10 cellular contexts compared by ENCODE assay signal in genomic region chr2:120771556-120772208, GRCh38. TPM values are rescaled to one million over a fixed set of nuclear protein-coding genes. Genes with fewer than 3 reads are reported as not detected.
A peak's percentile ranks its signal among the peaks of the same experiment; 100 is the strongest.
DNase-seq lines count a peak whose midpoint lies in the region; ATAC-seq and TF ChIP-seq lines count a peak whose summit lies in the region.
"Had no signal": no experiment of that assay in that cellular context is flagged by ENCODE, and none has a peak within 500 bp of the region (broad histone marks: within the 10 kb centered on the region; RNA-seq: fewer than 3 reads in every experiment).

No MANE protein-coding gene starts in this region.

- POLR2A ChIA-PET in Caco-2 (lab: Charles Lee): no interaction called here

- DNase-seq in AG09309 (ENCODE audit: low read depth) (peak; percentile 47), NT2/D1 (ENCODE audit: low read depth, low spot score) (no peak), fibroblast of lung (ENCODE audit: low read depth in 2 of 2) (peak; percentile 91 to 96), nephron progenitor cell (no peak), Caco-2 (no peak), GM13976 (ENCODE audit: low spot score) (no peak)
- no peak for DNase-seq in activated CD4-positive, alpha-beta T cell treated with anti-CD3 and anti-CD28 coated beads, Interleukin-2, amount 10 ng/mL, durations not matched to agents 24 days and 14 days
- DNase-seq: CD8-positive, alpha-beta T cell had no signal

- CTCF ChIA-PET in Caco-2 (lab: Charles Lee): no interaction called here

- H3K4me1 Mint-ChIP-seq in nephron progenitor cell (peaks cover 63% of the 10 kb centered on the region), Caco-2 (ENCODE audit: low read depth, unreplicated experiment) (peaks cover 2% of the 10 kb centered on the region)
- no peaks in the 10 kb centered on the region for H3K4me1 Mint-ChIP-seq in activated CD4-positive, alpha-beta T cell treated with anti-CD3 and anti-CD28 coated beads, Interleukin-2, amount 10 ng/mL, durations not matched to agents 24 days and 14 days

- peaks cover 77% of the 10 kb centered on the region for H3K79me2 ChIP-seq in fibroblast of lung (ENCODE audit: control insufficient read depth, insufficient read depth, low read length)

- H3K27ac ChIP-seq in fibroblast of lung (ENCODE audit: insufficient read depth, low read length): peak overlapping the region; percentile 85

- peaks cover 5% of the 10 kb centered on the region for H3K27me3 Mint-ChIP-seq in nephron progenitor cell (ENCODE audit: low read depth, poor library complexity)
- no peaks in the 10 kb centered on the region for H3K27me3 Mint-ChIP-seq in Caco-2 (ENCODE audit: insufficient read depth, unreplicated experiment)
- no peaks in the 10 kb centered on the region for H3K27me3 Mint-ChIP-seq in activated CD4-positive, alpha-beta T cell treated with anti-CD3 and anti-CD28 coated beads, Interleukin-2, amount 10 ng/mL, durations not matched to agents 24 days and 14 days

- no peak overlapping the region for H3K4me3 ChIP-seq in AG09309 (ENCODE audit: control insufficient read depth, low read depth, low read length)
- H3K4me3 ChIP-seq in NT2/D1 (ENCODE audit: insufficient read length, low read depth): no peak overlapping the region
- H3K4me3 ChIP-seq in fibroblast of lung (replicated peaks in 1 of 4; ENCODE audit: control extremely low read depth in 1 of 4, insufficient read depth in 1 of 4, low read depth in 3 of 4, low read length in 4 of 4): no peak overlapping the region
- no peak overlapping the region for H3K4me3 ChIP-seq in Caco-2 (ENCODE audit: low read depth, low read length)

- intact Hi-C loops in Caco-2 (cut with micrococcal nuclease; ENCODE audit: unreplicated experiment): no loop called here
- intact Hi-C loops in activated CD4-positive, alpha-beta T cell treated with anti-CD3 and anti-CD28 coated beads, Interleukin-2, amount 10 ng/mL, durations not matched to agents 24 days and 14 days (cut with micrococcal nuclease): no loop called here

- no peaks in the 10 kb centered on the region for H3K27me3 ChIP-seq in NT2/D1 (ENCODE audit: insufficient read depth, insufficient read length)
- no peaks in the 10 kb centered on the region for H3K27me3 ChIP-seq in fibroblast of lung (ENCODE audit: control insufficient read depth, insufficient read depth, low read length)
- no peaks in the 10 kb centered on the region for H3K27me3 ChIP-seq in Caco-2 (replicated peaks; ENCODE audit: control insufficient read depth, insufficient read depth, low read length)

- TF ChIP-seq CTCF in AG09309 (IDR thresholded peaks at IDR 0.05; ENCODE audit: control insufficient read depth, insufficient read depth, low read depth, low read length, missing control alignments) (no peak), fibroblast of lung (conservative IDR thresholded peaks at IDR 0.05 in 1 of 2, IDR thresholded peaks at IDR 0.05 in 1 of 2; ENCODE audit: low read depth in 1 of 2, low read length in 2 of 2) (no peak), nephron progenitor cell (IDR thresholded peaks at IDR 0.05) (no peak), Caco-2 (IDR thresholded peaks at IDR 0.05; ENCODE audit: insufficient read depth in 1 of 2, low read depth in 1 of 2, low read length in 1 of 2, severe bottlenecking in 1 of 2, unreplicated experiment in 1 of 2) (no peak), GM13976 (IDR thresholded peaks at IDR 0.05; ENCODE audit: borderline replicate concordance, control extremely low read depth, extremely low read depth, insufficient read depth, missing control alignments) (no peak)

- H3K36me3 ChIP-seq in NT2/D1 (ENCODE audit: insufficient read depth, insufficient read length, low read length): peaks cover 21% of the 10 kb centered on the region
- H3K36me3 ChIP-seq in fibroblast of lung (ENCODE audit: control insufficient read depth, insufficient read depth, low read length): no peaks in the 10 kb centered on the region
- H3K36me3 ChIP-seq in Caco-2 (ENCODE audit: control insufficient read depth, insufficient read depth, low read length): no peaks in the 10 kb centered on the region

- BruUV-seq in Caco-2 (replicated peaks; lab: Mats Ljungman, UMichigan): no TSS peak

- H3K4me2 ChIP-seq in fibroblast of lung (ENCODE audit: extremely low read depth, insufficient read depth, low read length): peak overlapping the region; percentile 65

- H3K36me3 Mint-ChIP-seq in nephron progenitor cell (ENCODE audit: low read depth): no peaks in the 10 kb centered on the region
- H3K36me3 Mint-ChIP-seq in Caco-2 (ENCODE audit: insufficient read depth, unreplicated experiment): no peaks in the 10 kb centered on the region
- H3K36me3 Mint-ChIP-seq in activated CD4-positive, alpha-beta T cell treated with anti-CD3 and anti-CD28 coated beads, Interleukin-2, amount 10 ng/mL, durations not matched to agents 24 days and 14 days (ENCODE audit: low read depth): no peaks in the 10 kb centered on the region
- H3K36me3 Mint-ChIP-seq: CD8-positive, alpha-beta T cell had no signal

- no peaks in the 10 kb centered on the region for H4K20me1 ChIP-seq in fibroblast of lung (ENCODE audit: control insufficient read depth, extremely low read depth, insufficient read depth, low read length)

- H3K4me3 Mint-ChIP-seq in nephron progenitor cell (no peak overlapping the region), Caco-2 (ENCODE audit: unreplicated experiment) (no peak overlapping the region)
- no peak overlapping the region for H3K4me3 Mint-ChIP-seq in activated CD4-positive, alpha-beta T cell treated with anti-CD3 and anti-CD28 coated beads, Interleukin-2, amount 10 ng/mL, durations not matched to agents 24 days and 14 days
- H3K4me3 Mint-ChIP-seq: CD8-positive, alpha-beta T cell had no signal

- in situ Hi-C loops in GM13976 (cut with MboI; ENCODE audit: low sequenced_read_pairs, unreplicated experiment): no loop called here

- peaks cover 24% of the 10 kb centered on the region for H3K4me1 ChIP-seq in NT2/D1 (ENCODE audit: insufficient read depth, insufficient read length)
- peaks cover 27% of the 10 kb centered on the region for H3K4me1 ChIP-seq in fibroblast of lung (ENCODE audit: control insufficient read depth, extremely low read depth, insufficient read depth, low read length)
- no peaks in the 10 kb centered on the region; the same call in 1 of the 2 replicates for H3K4me1 ChIP-seq in Caco-2

- H3K9ac ChIP-seq in NT2/D1 (ENCODE audit: insufficient read length, low read depth): peak overlapping the region; percentile 29
- H3K9ac ChIP-seq in fibroblast of lung (ENCODE audit: insufficient read depth, low read length): no peak overlapping the region

- no peaks in the 10 kb centered on the region for H3K9me3 Mint-ChIP-seq in nephron progenitor cell
- no peaks in the 10 kb centered on the region for H3K9me3 Mint-ChIP-seq in Caco-2 (ENCODE audit: unreplicated experiment)
- no peaks in the 10 kb centered on the region for H3K9me3 Mint-ChIP-seq in activated CD4-positive, alpha-beta T cell treated with anti-CD3 and anti-CD28 coated beads, Interleukin-2, amount 10 ng/mL, durations not matched to agents 24 days and 14 days
- H3K9me3 Mint-ChIP-seq: CD8-positive, alpha-beta T cell had no signal

- no peak for ATAC-seq in HG03135 (IDR thresholded peaks at IDR 0.05; ENCODE audit: unreplicated experiment)
- ATAC-seq: CD8-positive, alpha-beta T cell had no signal

- peak overlapping the region; percentile 66 for H3K27ac Mint-ChIP-seq in nephron progenitor cell
- no peak overlapping the region for H3K27ac Mint-ChIP-seq in Caco-2 (ENCODE audit: unreplicated experiment)
- no peak overlapping the region for H3K27ac Mint-ChIP-seq in activated CD4-positive, alpha-beta T cell treated with anti-CD3 and anti-CD28 coated beads, Interleukin-2, amount 10 ng/mL, durations not matched to agents 24 days and 14 days
- H3K27ac Mint-ChIP-seq: CD8-positive, alpha-beta T cell had no signal

- no peak overlapping the region for H2AFZ ChIP-seq in fibroblast of lung (ENCODE audit: low read length)

- no peaks in the 10 kb centered on the region for H3K9me3 ChIP-seq in NT2/D1 (ENCODE audit: insufficient read depth, low read length)
- no peaks in the 10 kb centered on the region for H3K9me3 ChIP-seq in fibroblast of lung (ENCODE audit: control insufficient read depth, insufficient read depth, low read depth, low read length)
- H3K9me3 ChIP-seq in Caco-2: no peaks in the 10 kb centered on the region

RNA-seq across cellular contexts. Expression of gene GLI2, which starts 36.0 kb away (rescaled TPM):
- total RNA-seq in fibroblast of lung (3.3 TPM in 2 replicates), Caco-2 (2022) (0.58 and 0.70 TPM in 2 replicates)
- 2.8 and 3.8 TPM in 2 replicates for polyA plus RNA-seq in fibroblast of lung
- polyA plus RNA-seq in fibroblast of lung (2012): 6.3 and 7.8 TPM in 2 replicates
- polyA minus RNA-seq in fibroblast of lung (ENCODE audit: low replicate concordance): 12.4 and 15.0 TPM in 2 replicates
- 0.09 and 0.14 TPM in 2 replicates for total RNA-seq in activated CD4-positive, alpha-beta T cell treated with anti-CD3 and anti-CD28 coated beads, Interleukin-2, amount 10 ng/mL, durations not matched to agents 24 days and 14 days
- total RNA-seq: activated CD8-positive, alpha-beta memory T cell treated with anti-CD3 and anti-CD28 coated beads for 36 hours; CD8-positive, alpha-beta T cell had no signal

Comparison
In these comparisons a context has a peak if more than half of its experiments do, and no peak if none do; other contexts are left out.
1. DNase-seq: peak in AG09309 (single experiment) and fibroblast of lung (2 of 2); none in NT2/D1 (single experiment), nephron progenitor cell (single experiment), Caco-2 (0 of 2), GM13976 (single experiment) and activated CD4-positive, alpha-beta T cell treated with anti-CD3 and anti-CD28 coated beads, Interleukin-2, amount 10 ng/mL, durations not matched to agents 24 days and 14 days (single experiment).